In genomic region chrX:44903107-44903506, GRCh38 we compare ENCODE assay signal across 10 cellular contexts. TPM values are rescaled to one million over a fixed set of nuclear protein-coding genes. Genes with fewer than 3 reads are reported as not detected.
DNase-seq lines count a peak whose midpoint lies in the region; ATAC-seq and TF ChIP-seq lines count a peak whose summit lies in the region.
"Had no signal": no experiment of that assay in that cellular context is flagged by ENCODE, and none has a peak within 500 bp of the region (broad histone marks: within the 10 kb centered on the region; RNA-seq: fewer than 3 reads in every experiment).

No MANE protein-coding gene starts in this region.

- intact Hi-C loops in sciatic nerve (cut with DNase I): no loop called here

- TF ChIP-seq CTCF in AG09309 (IDR thresholded peaks at IDR 0.05; ENCODE audit: control insufficient read depth, insufficient read depth, low read depth, low read length, missing control alignments): no peak
- TF ChIP-seq CTCF in fibroblast of pulmonary artery (IDR thresholded peaks at IDR 0.05; ENCODE audit: low read length, missing control alignments): no peak

- no peaks in the 10 kb centered on the region for H3K27me3 Mint-ChIP-seq in T-helper 1 cell treated with Interleukin-12 subunit alpha and Interleukin-12 subunit beta and Interleukin-4 antibody, amounts not matched to agents 30 μg/mL and 1 μg/mL, for 36 hours (ENCODE audit: low read depth)

- DNase-seq in AG09309 (ENCODE audit: low read depth): peak; percentile 16
- DNase-seq in H4 (ENCODE audit: low spot score): peak; percentile 28
- DNase-seq in fibroblast of pulmonary artery (ENCODE audit: low read depth): peak; percentile 54
- no peak for DNase-seq in sciatic nerve (ENCODE audit: low spot score)
- no peak for DNase-seq in NCI-H2081 (lab: John Stamatoyannopoulos, UW)
- DNase-seq: NCI-H748 treated with DMSO at 0.1 percent for 48 hours had no signal

- H3K9me3 Mint-ChIP-seq in T-helper 1 cell treated with Interleukin-12 subunit alpha and Interleukin-12 subunit beta and Interleukin-4 antibody, amounts not matched to agents 30 μg/mL and 1 μg/mL, for 36 hours: peaks cover 13% of the 10 kb centered on the region

- H3K27ac Mint-ChIP-seq in T-helper 1 cell treated with Interleukin-12 subunit alpha and Interleukin-12 subunit beta and Interleukin-4 antibody, amounts not matched to agents 30 μg/mL and 1 μg/mL, for 36 hours: peak overlapping the region; percentile 79

- ATAC-seq in HG03108 (IDR thresholded peaks at IDR 0.05; ENCODE audit: unreplicated experiment): no peak
- ATAC-seq in sciatic nerve: no peak
- ATAC-seq in GM21723 (IDR thresholded peaks at IDR 0.05; ENCODE audit: unreplicated experiment): no peak

- H3K4me3 Mint-ChIP-seq in T-helper 1 cell treated with Interleukin-12 subunit alpha and Interleukin-12 subunit beta and Interleukin-4 antibody, amounts not matched to agents 30 μg/mL and 1 μg/mL, for 36 hours: peak overlapping the region; percentile 47

- no peak overlapping the region for H3K4me3 ChIP-seq in AG09309 (ENCODE audit: control insufficient read depth, low read depth, low read length)
- no peak overlapping the region for H3K4me3 ChIP-seq in fibroblast of pulmonary artery (replicated peaks; ENCODE audit: low read depth, low read length)

- H3K36me3 Mint-ChIP-seq in T-helper 1 cell treated with Interleukin-12 subunit alpha and Interleukin-12 subunit beta and Interleukin-4 antibody, amounts not matched to agents 30 μg/mL and 1 μg/mL, for 36 hours (ENCODE audit: low read depth): peaks cover 11% of the 10 kb centered on the region

- H3K4me1 Mint-ChIP-seq in T-helper 1 cell treated with Interleukin-12 subunit alpha and Interleukin-12 subunit beta and Interleukin-4 antibody, amounts not matched to agents 30 μg/mL and 1 μg/mL, for 36 hours (ENCODE audit: low read depth): peaks cover 49% of the 10 kb centered on the region

RNA-seq across cellular contexts. Expression of gene KDM6A, which starts 30.1 kb away (rescaled TPM):
- 8.3 and 15.5 TPM in 2 replicates for total RNA-seq in H4 (2014; rRNA removed; shearing (Covaris generic))
- total RNA-seq in sciatic nerve: 52.8 TPM

RNA-seq across cellular contexts. Expression of gene DUSP21, which starts 59.3 kb away (rescaled TPM):
- total RNA-seq in H4 (2014; rRNA removed; shearing (Covaris generic)): not detected in 2 replicates
- total RNA-seq in sciatic nerve: not detected
- total RNA-seq: mononuclear cell had no signal

Comparison
In these comparisons a context has a peak if more than half of its experiments do, and no peak if none do; other contexts are left out.
1. DNase-seq: peak in AG09309 (single experiment), H4 (single experiment) and fibroblast of pulmonary artery (single experiment); none in sciatic nerve (single experiment) and NCI-H2081 (0 of 2).